ENCODE assay signal across 17 cellular contexts in genomic region chr19:1386945-1387683, GRCh38. TPM values are rescaled to one million over a fixed set of nuclear protein-coding genes. Genes with fewer than 3 reads are reported as not detected.
DNase-seq lines count a peak whose midpoint lies in the region; ATAC-seq and TF ChIP-seq lines count a peak whose summit lies in the region.
"Had no signal": no experiment of that assay in that cellular context is flagged by ENCODE, and none has a peak within 500 bp of the region (broad histone marks: within the 10 kb centered on the region; RNA-seq: fewer than 3 reads in every experiment).

No MANE protein-coding gene starts in this region.

- peak overlapping the region; percentile 4 for H3K4me3 Mint-ChIP-seq in natural killer cell
- no peak overlapping the region for H3K4me3 Mint-ChIP-seq in natural killer cell treated with Interleukin-12 subunit alpha and Interleukin-12 subunit beta and Interleukin-15 and Interleukin-18, amount 100 ng/mL, for 72 hours

- no peak overlapping the region for H3K27ac Mint-ChIP-seq in natural killer cell
- H3K27ac Mint-ChIP-seq in natural killer cell treated with Interleukin-12 subunit alpha and Interleukin-12 subunit beta and Interleukin-15 and Interleukin-18, amount 100 ng/mL, for 72 hours, result no peak overlapping the region

- H3K27ac ChIP-seq in caudate nucleus (ENCODE audit: low read depth, low read length) (peak overlapping the region; percentile 58), mesenchymal stem cell (ENCODE audit: low read length, poor library complexity, severe bottlenecking) (no peak overlapping the region)
- H3K27ac ChIP-seq: HL-60, Peyer's patch had no signal

- H3K23ac ChIP-seq in mesenchymal stem cell (ENCODE audit: low read length in 2 of 2), result no peak overlapping the region

- peaks cover 38% of the 10 kb centered on the region for H3K79me1 ChIP-seq in mesenchymal stem cell (replicated peaks; ENCODE audit: low read length, poor library complexity, severe bottlenecking)

- no peak overlapping the region for H2BK12ac ChIP-seq in mesenchymal stem cell (ENCODE audit: low read length in 2 of 2)

- H3K4me1 Mint-ChIP-seq in natural killer cell, result peaks cover 17 to 31% of the 10 kb centered on the region in 2 donors
- peaks cover 16 to 24% of the 10 kb centered on the region in 2 donors for H3K4me1 Mint-ChIP-seq in natural killer cell treated with Interleukin-12 subunit alpha and Interleukin-12 subunit beta and Interleukin-15 and Interleukin-18, amount 100 ng/mL, for 72 hours (ENCODE audit: low read depth in 2 of 2)

- peak overlapping the region; percentile 32 for H4K8ac ChIP-seq in mesenchymal stem cell (ENCODE audit: low read length)

- no peak overlapping the region for H2AK5ac ChIP-seq in mesenchymal stem cell (ENCODE audit: low read length, severe bottlenecking)

- no peak overlapping the region for H3K4me2 ChIP-seq in mesenchymal stem cell (ENCODE audit: low read length, poor library complexity, severe bottlenecking)
- H3K4me2 ChIP-seq: SK-N-SH had no signal

- intact Hi-C loops in natural killer cell (cut with micrococcal nuclease), result no loop called here

- H3K14ac ChIP-seq in mesenchymal stem cell (ENCODE audit: low read length in 2 of 2), result no peak overlapping the region

- no peak overlapping the region for H3K9ac ChIP-seq in mesenchymal stem cell (ENCODE audit: low read length)
- H3K9ac ChIP-seq: SK-N-SH had no signal

- TF ChIP-seq CTCF in natural killer cell (IDR thresholded peaks at IDR 0.05), result no peak

- H3K4me1 ChIP-seq in mesenchymal stem cell (ENCODE audit: control insufficient read depth, insufficient read depth, low read depth, low read length), result peaks cover 6% of the 10 kb centered on the region

- no peaks in the 10 kb centered on the region for H3K9me3 ChIP-seq in mesenchymal stem cell (ENCODE audit: control insufficient read depth, low read length)
- H3K9me3 ChIP-seq: Caco-2, HAP-1, Peyer's patch, SK-N-SH had no signal

- H2AFZ ChIP-seq in mesenchymal stem cell (ENCODE audit: low read depth, low read length), result no peak overlapping the region

- H3K4me3 ChIP-seq in mesenchymal stem cell (ENCODE audit: insufficient read depth in 1 of 2, low read depth in 1 of 2, low read length in 2 of 2), result no peak overlapping the region
- H3K4me3 ChIP-seq: HAP-1, Peyer's patch had no signal

- no peak overlapping the region for H2BK15ac ChIP-seq in mesenchymal stem cell (ENCODE audit: low read depth, poor library complexity, severe bottlenecking)

- 97% methylated on average over 39 of the region's 39 CpGs for WGBS in mesenchymal stem cell

- no peaks in the 10 kb centered on the region for H3K36me3 Mint-ChIP-seq in natural killer cell
- no peaks in the 10 kb centered on the region for H3K36me3 Mint-ChIP-seq in natural killer cell treated with Interleukin-12 subunit alpha and Interleukin-12 subunit beta and Interleukin-15 and Interleukin-18, amount 100 ng/mL, for 72 hours

- no peak overlapping the region for H3K4ac ChIP-seq in mesenchymal stem cell (ENCODE audit: low read depth in 1 of 2, low read length in 2 of 2)

- no peak overlapping the region for H3K18ac ChIP-seq in mesenchymal stem cell (ENCODE audit: low read depth in 1 of 2, low read length in 2 of 2)

- DNase-seq in natural killer cell, result no peak
- DNase-seq in natural killer cell treated with Interleukin-12 subunit alpha and Interleukin-12 subunit beta and Interleukin-15 and Interleukin-18, amount 100 ng/mL, for 72 hours (ENCODE audit: low spot score), result no peak
- peak in 15 of 61 donors; percentile 11 to 59 (median 40) for DNase-seq in caudate nucleus (lab: John Stamatoyannopoulos, UW)
- DNase-seq in mesenchymal stem cell, result no peak
- DNase-seq in iPS-NIHi11 (ENCODE audit: low spot score), result no peak
- no peak for DNase-seq in NOMO-1 treated with DMSO at 0.1 percent for 48 hours (lab: John Stamatoyannopoulos, UW; ENCODE audit: unreplicated experiment)
- DNase-seq: Caco-2, EL, NCI-H1930, NCI-H510A, NCI-H82, Peyer's patch, SHP77, SK-N-SH had no signal

- H2BK5ac ChIP-seq in mesenchymal stem cell (ENCODE audit: low read depth, low read length, poor library complexity, severe bottlenecking), result no peak overlapping the region

- no peaks in the 10 kb centered on the region for H3K9me3 Mint-ChIP-seq in natural killer cell
- no peaks in the 10 kb centered on the region for H3K9me3 Mint-ChIP-seq in natural killer cell treated with Interleukin-12 subunit alpha and Interleukin-12 subunit beta and Interleukin-15 and Interleukin-18, amount 100 ng/mL, for 72 hours

- no peak overlapping the region for H4K91ac ChIP-seq in mesenchymal stem cell (ENCODE audit: low read length)

- no peak for ATAC-seq in natural killer cell
- ATAC-seq in natural killer cell treated with Interleukin-12 subunit alpha and Interleukin-12 subunit beta and Interleukin-15 and Interleukin-18, amount 100 ng/mL, for 72 hours, result no peak
- no peak for ATAC-seq in GM19328 (IDR thresholded peaks at IDR 0.05; ENCODE audit: unreplicated experiment)

- no peaks in the 10 kb centered on the region for H3K27me3 ChIP-seq in mesenchymal stem cell (ENCODE audit: control insufficient read depth in 1 of 2, insufficient read depth in 1 of 2, low read length in 2 of 2)
- H3K27me3 ChIP-seq: Peyer's patch had no signal

- H2BK120ac ChIP-seq in mesenchymal stem cell (ENCODE audit: low read depth, low read length), result no peak overlapping the region

- peaks cover 23 to 49% of the 10 kb centered on the region in 2 experiments for H3K36me3 ChIP-seq in mesenchymal stem cell (ENCODE audit: control insufficient read depth in 1 of 2, insufficient read depth in 2 of 2, low read depth in 1 of 2, low read length in 2 of 2)

- peaks cover 6% of the 10 kb centered on the region in 2 donors for H3K27me3 Mint-ChIP-seq in natural killer cell (ENCODE audit: low read depth in 2 of 2)
- H3K27me3 Mint-ChIP-seq in natural killer cell treated with Interleukin-12 subunit alpha and Interleukin-12 subunit beta and Interleukin-15 and Interleukin-18, amount 100 ng/mL, for 72 hours, result no peaks in the 10 kb centered on the region

RNA-seq across cellular contexts. Expression of gene NDUFS7, which starts 3.4 kb away (rescaled TPM):
- total RNA-seq in natural killer cell, result 10 to 100 TPM; 60.8 to 67.9 (median 66.6) TPM
- total RNA-seq in natural killer cell treated with Interleukin-12 subunit alpha and Interleukin-12 subunit beta and Interleukin-15 and Interleukin-18, amount 100 ng/mL, for 72 hours, result 10 to 100 TPM; 89.1 to 89.5 TPM
- polyA plus RNA-seq in mesenchymal stem cell (2013, experiment 1 of 2), result 54.3 TPM
- 52.4 TPM for polyA plus RNA-seq in mesenchymal stem cell (2013, experiment 2 of 2)

RNA-seq across cellular contexts. Expression of gene GAMT, which starts 14.2 kb away (rescaled TPM):
- total RNA-seq in natural killer cell, result 1 to 10 TPM; 5.1 to 7.5 (median 7.1) TPM
- total RNA-seq in natural killer cell treated with Interleukin-12 subunit alpha and Interleukin-12 subunit beta and Interleukin-15 and Interleukin-18, amount 100 ng/mL, for 72 hours, result 10 to 100 TPM in 1 of 2 donors, 1 to 10 TPM in 1; 5.2 to 15.6 TPM
- polyA plus RNA-seq in mesenchymal stem cell (2013, experiment 1 of 2), result 33.5 TPM
- 34.5 TPM for polyA plus RNA-seq in mesenchymal stem cell (2013, experiment 2 of 2)

RNA-seq across cellular contexts. Expression of gene DAZAP1, which starts 20.3 kb away (rescaled TPM):
- 100 to 1,000 TPM; 166 to 207 (median 170) TPM for total RNA-seq in natural killer cell
- total RNA-seq in natural killer cell treated with Interleukin-12 subunit alpha and Interleukin-12 subunit beta and Interleukin-15 and Interleukin-18, amount 100 ng/mL, for 72 hours, result 100 to 1,000 TPM; 233 to 282 TPM
- polyA plus RNA-seq in mesenchymal stem cell (2013, experiment 1 of 2), result 65.2 TPM
- 66.2 TPM for polyA plus RNA-seq in mesenchymal stem cell (2013, experiment 2 of 2)

RNA-seq across cellular contexts. Expression of gene RPS15, which starts 51.1 kb away (rescaled TPM):
- total RNA-seq in natural killer cell, result 100 to 1,000 TPM; 731 to 872 (median 837) TPM
- 1,000 to 10,000 TPM in 1 of 2 donors, 100 to 1,000 TPM in 1; 757 to 1,081 TPM for total RNA-seq in natural killer cell treated with Interleukin-12 subunit alpha and Interleukin-12 subunit beta and Interleukin-15 and Interleukin-18, amount 100 ng/mL, for 72 hours
- polyA plus RNA-seq in mesenchymal stem cell (2013, experiment 1 of 2), result 2,213 TPM
- polyA plus RNA-seq in mesenchymal stem cell (2013, experiment 2 of 2), result 2,093 TPM
